In the genomic region with DNA sequence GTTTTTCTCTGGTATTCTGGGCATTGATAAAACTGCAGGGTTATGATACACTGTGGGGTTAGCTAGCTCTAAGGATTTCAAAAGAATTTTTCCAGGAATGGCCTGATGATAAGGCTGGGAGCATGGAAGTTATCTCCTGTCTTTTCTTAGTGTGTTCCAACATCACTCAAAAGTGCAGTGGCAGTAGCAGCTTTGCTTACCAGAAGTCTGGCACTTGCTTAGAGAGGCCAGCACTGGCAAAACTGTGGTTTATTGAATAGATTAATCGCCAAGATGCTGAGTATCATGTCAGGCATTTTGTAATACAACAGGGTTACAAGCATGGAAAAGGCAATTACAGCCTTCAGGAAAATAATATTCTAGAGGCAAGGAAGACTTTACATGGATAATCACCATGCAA, we compare ENCODE assay signal across 15 cellular contexts.
A peak's percentile ranks its signal among the peaks of the same experiment; 100 is the strongest.
DNase-seq lines count a peak whose midpoint lies in the region; ATAC-seq, FAIRE-seq and TF ChIP-seq lines count a peak whose summit lies in the region.
"Had no signal": no experiment of that assay in that cellular context is flagged by ENCODE, and none has a peak within 500 bp of the region (broad histone marks: within the 10 kb centered on the region; RNA-seq: fewer than 3 reads in every experiment).

No MANE protein-coding gene starts in this region.

- no peak overlapping the region for H2BK15ac ChIP-seq in IMR-90 (ENCODE audit: low read depth, low read length)
- no peak overlapping the region for H2BK15ac ChIP-seq in H9 (ENCODE audit: low read depth, low read length)

- H3K79me2 ChIP-seq in astrocyte (ENCODE audit: insufficient read depth, low read length) = no peaks in the 10 kb centered on the region
- H3K79me2 ChIP-seq in smooth muscle cell (ENCODE audit: low read depth) = no peaks in the 10 kb centered on the region
- no peaks in the 10 kb centered on the region for H3K79me2 ChIP-seq in H9 (ENCODE audit: insufficient read depth, low read length)

- H3K27ac Mint-ChIP-seq in astrocyte (ENCODE audit: unreplicated experiment) (no peak overlapping the region), H9 (no peak overlapping the region; a peak in 1 of 7 replicates), glutamatergic neuron (ENCODE audit: unreplicated experiment) (no peak overlapping the region)
- H3K27ac Mint-ChIP-seq: CD4-positive, alpha-beta T cell had no signal

- H3T11ph ChIP-seq in H9 (ENCODE audit: low read length) = no peak overlapping the region

- no peak for TF ChIP-seq POLR2A in IMR-90 (IDR thresholded peaks at IDR 0.05; ENCODE audit: low read depth, low read length)

- no TSS peak for BruUV-seq in IMR-90 (replicated peaks; lab: Mats Ljungman, UMichigan)

- H3K18ac ChIP-seq in IMR-90 (ENCODE audit: low read depth, low read length) = no peak overlapping the region
- H3K18ac ChIP-seq in H9 (ENCODE audit: insufficient read length, low read depth, low read length) = no peak overlapping the region

- H3K9me3 Mint-ChIP-seq in astrocyte (ENCODE audit: unreplicated experiment) (peaks cover 7% of the 10 kb centered on the region), H9 (peaks cover 19 to 26% of the 10 kb centered on the region in 2 experiments), glutamatergic neuron (ENCODE audit: unreplicated experiment) (peaks cover 1% of the 10 kb centered on the region)

- H3K14ac ChIP-seq in IMR-90 (replicated peaks; ENCODE audit: low read depth, low read length) (no peak overlapping the region; the same call in 1 of the 2 replicates), H9 (ENCODE audit: insufficient read depth, low read length) (no peak overlapping the region)

- CTCF ChIA-PET in IMR-90 (lab: Yijun Ruan, JAX) = no interaction called here

- DNase-seq in IMR-90 = peak; percentile 4
- DNase-seq in astrocyte (ENCODE audit: low read depth) = peak; percentile 8
- DNase-seq in left ventricle myocardium inferior = no peak
- no peak for DNase-seq in smooth muscle cell (lab: John Stamatoyannopoulos, UW; ENCODE audit: unreplicated experiment)
- DNase-seq in H9 = no peak
- no peak for DNase-seq in glutamatergic neuron
- DNase-seq in G401 (ENCODE audit: low spot score) = no peak
- DNase-seq: BE2C; CD4-positive, alpha-beta T cell; KG1; NCI-H1092; NCI-H146; NCI-H2081 treated with DMSO at 0.1 percent for 48 hours; NCI-H524 treated with DMSO at 0.1 percent for 48 hours had no signal

- intact Hi-C loops in IMR-90 (cut with micrococcal nuclease) (no loop called here), left ventricle myocardium inferior (cut with micrococcal nuclease) (no loop called here)

- H3K23me2 ChIP-seq in H9 (ENCODE audit: insufficient read length, low read depth, low read length, poor library complexity, severe bottlenecking) = no peaks in the 10 kb centered on the region

- H3K27me3 Mint-ChIP-seq in astrocyte (ENCODE audit: low read depth, unreplicated experiment) (no peaks in the 10 kb centered on the region), H9 (ENCODE audit: low read depth) (no peaks in the 10 kb centered on the region), glutamatergic neuron (ENCODE audit: unreplicated experiment) (no peaks in the 10 kb centered on the region)
- H3K27me3 Mint-ChIP-seq: CD4-positive, alpha-beta T cell had no signal

- no CpG with 5 or more reads among the region's 1 CpG for WGBS in IMR-90 (ENCODE audit: extremely low coverage in 2 of 2, insufficient read length in 1 of 2), 2 experiments
- WGBS in smooth muscle cell (ENCODE audit: low lambda C conversion rate) = 71% methylated on average over 1 of the region's 1 CpG
- WGBS in H9 (ENCODE audit: extremely low coverage, insufficient read length, low lambda C conversion rate) = no CpG with 5 or more reads among the region's 1 CpG

- H2BK120ac ChIP-seq in IMR-90 (ENCODE audit: low read depth, low read length) = no peak overlapping the region
- no peak overlapping the region for H2BK120ac ChIP-seq in H9 (ENCODE audit: low read depth, low read length, poor library complexity, severe bottlenecking)

- dilution Hi-C loops in IMR-90 (cut with HindIII; ENCODE audit: low sequenced_read_pairs, unreplicated experiment) = no loop called here

- H3K4me1 ChIP-seq in IMR-90 (ENCODE audit: control insufficient read depth, insufficient read depth, low read length) (no peaks in the 10 kb centered on the region; the same call in 1 of the 2 replicates), astrocyte (ENCODE audit: insufficient read depth, low read length) (no peaks in the 10 kb centered on the region), left ventricle myocardium inferior (peaks cover 11% of the 10 kb centered on the region), smooth muscle cell (ENCODE audit: low read depth) (no peaks in the 10 kb centered on the region), H9 (ENCODE audit: insufficient read depth, low read length) (no peaks in the 10 kb centered on the region)
- H3K4me1 ChIP-seq: BE2C had no signal

- in situ Hi-C loops in IMR-90 (cut with MboI; ENCODE audit: low sequenced_read_pairs) (no loop called here), G401 (cut with HindIII; ENCODE audit: low sequenced_read_pairs) (no loop called here)

- no peak overlapping the region for H2BK5ac ChIP-seq in IMR-90 (ENCODE audit: low read depth, low read length, poor library complexity, severe bottlenecking)
- H2BK5ac ChIP-seq in H9 (ENCODE audit: insufficient read length, low read length) = no peak overlapping the region

- no peak for ATAC-seq in IMR-90 (ENCODE audit: low read depth)
- ATAC-seq: HCT116 had no signal

- H3K4me1 Mint-ChIP-seq in astrocyte (ENCODE audit: low read depth, unreplicated experiment) (no peaks in the 10 kb centered on the region), H9 (no peaks in the 10 kb centered on the region), glutamatergic neuron (ENCODE audit: low read depth, unreplicated experiment) (no peaks in the 10 kb centered on the region)

- H4K20me1 ChIP-seq in IMR-90 (ENCODE audit: insufficient read depth, low read length) (no peaks in the 10 kb centered on the region), astrocyte (ENCODE audit: insufficient read depth, low read length) (no peaks in the 10 kb centered on the region), smooth muscle cell (ENCODE audit: low read depth) (no peaks in the 10 kb centered on the region), H9 (ENCODE audit: control insufficient read depth, insufficient read depth, insufficient read length) (no peaks in the 10 kb centered on the region)

- H3K4me3 Mint-ChIP-seq in astrocyte (ENCODE audit: unreplicated experiment) = no peak overlapping the region
- H3K4me3 Mint-ChIP-seq in H9 = no peak overlapping the region
- no peak overlapping the region for H3K4me3 Mint-ChIP-seq in glutamatergic neuron (ENCODE audit: unreplicated experiment)
- H3K4me3 Mint-ChIP-seq: CD4-positive, alpha-beta T cell had no signal

- H3K4me3 ChIP-seq in IMR-90 (ENCODE audit: insufficient read depth, low read depth, low read length) (no peak overlapping the region), astrocyte (ENCODE audit: insufficient read depth, low read depth, low read length) (no peak overlapping the region), left ventricle myocardium inferior (no peak overlapping the region), smooth muscle cell (no peak overlapping the region)

- H3K36me3 ChIP-seq in IMR-90 (ENCODE audit: control insufficient read depth, insufficient read depth, low read length) (no peaks in the 10 kb centered on the region), astrocyte (ENCODE audit: insufficient read depth, low read length) (no peaks in the 10 kb centered on the region), left ventricle myocardium inferior (peaks cover 4% of the 10 kb centered on the region), smooth muscle cell (ENCODE audit: low read depth) (no peaks in the 10 kb centered on the region)
- H3K36me3 ChIP-seq: BE2C had no signal

- POLR2A ChIA-PET in IMR-90 (lab: Charles Lee; ENCODE audit: unreplicated experiment) = no interaction called here

- H3K27me3 ChIP-seq in IMR-90 (ENCODE audit: control insufficient read depth, insufficient read depth, low read length) = no peaks in the 10 kb centered on the region
- no peaks in the 10 kb centered on the region for H3K27me3 ChIP-seq in astrocyte (ENCODE audit: insufficient read depth, low read length)
- no peaks in the 10 kb centered on the region for H3K27me3 ChIP-seq in left ventricle myocardium inferior (ENCODE audit: low read depth)
- H3K27me3 ChIP-seq in smooth muscle cell (ENCODE audit: low read depth) = no peaks in the 10 kb centered on the region
- no peaks in the 10 kb centered on the region for H3K27me3 ChIP-seq in H9 (ENCODE audit: insufficient read depth, low read length)
- H3K27me3 ChIP-seq: BE2C had no signal

- no peak overlapping the region for H3K9ac ChIP-seq in IMR-90 (ENCODE audit: low read depth, low read length)
- no peak overlapping the region for H3K9ac ChIP-seq in astrocyte (ENCODE audit: low read length)
- H3K9ac ChIP-seq in smooth muscle cell (ENCODE audit: low read depth) = no peak overlapping the region
- no peak overlapping the region for H3K9ac ChIP-seq in H9 (ENCODE audit: extremely low read depth, insufficient read length, low read length)

- H3K56ac ChIP-seq in IMR-90 (ENCODE audit: extremely low read depth, insufficient read depth, low read length) (no peak overlapping the region), H9 (ENCODE audit: insufficient read length, low read depth, low read length) (no peak overlapping the region)

- H3K9me1 ChIP-seq in IMR-90 (ENCODE audit: insufficient read depth, low read length) = 0 out of 2 replicates have a peak, but pooled peaks cover 2% of the 10 kb centered on the region

- peaks cover 5% of the 10 kb centered on the region for H3K9me3 ChIP-seq in IMR-90 (ENCODE audit: control insufficient read depth, insufficient read depth, low read length)
- peaks cover 4% of the 10 kb centered on the region for H3K9me3 ChIP-seq in astrocyte (ENCODE audit: insufficient read depth, low read depth, low read length)
- peaks cover 30% of the 10 kb centered on the region for H3K9me3 ChIP-seq in left ventricle myocardium inferior (replicated peaks)
- H3K9me3 ChIP-seq in smooth muscle cell (replicated peaks; ENCODE audit: low read depth) = no peaks in the 10 kb centered on the region
- peaks cover 16% of the 10 kb centered on the region for H3K9me3 ChIP-seq in H9 (ENCODE audit: control insufficient read depth, low read depth, low read length)
- H3K9me3 ChIP-seq: BE2C had no signal

- no peak overlapping the region for H2BK20ac ChIP-seq in IMR-90 (ENCODE audit: low read depth, low read length)
- no peak overlapping the region for H2BK20ac ChIP-seq in H9 (ENCODE audit: low read depth, low read length, poor library complexity, severe bottlenecking)

- no peak for TF ChIP-seq CTCF in IMR-90 (conservative IDR thresholded peaks at IDR 0.05; ENCODE audit: low read depth, low read length)
- TF ChIP-seq CTCF in astrocyte (IDR thresholded peaks at IDR 0.05; ENCODE audit: insufficient read depth, low read depth, low read length) = no peak
- no peak for TF ChIP-seq CTCF in left ventricle myocardium inferior (IDR thresholded peaks at IDR 0.05; ENCODE audit: borderline replicate concordance)
- TF ChIP-seq CTCF in smooth muscle cell (IDR thresholded peaks at IDR 0.05; ENCODE audit: borderline replicate concordance, insufficient read depth, poor library complexity, severe bottlenecking) = no peak
- TF ChIP-seq CTCF in H9 (conservative IDR thresholded peaks at IDR 0.05) = no peak
- TF ChIP-seq CTCF in glutamatergic neuron (IDR thresholded peaks at IDR 0.05; ENCODE audit: partially characterized antibody, unreplicated experiment) = no peak

- no peak for TF ChIP-seq RAD21 in IMR-90 (IDR thresholded peaks at IDR 0.05; ENCODE audit: low read length)

- no peak overlapping the region for H2BK12ac ChIP-seq in H9 (ENCODE audit: insufficient read length, low read depth, low read length)

- H3K4ac ChIP-seq in IMR-90 (ENCODE audit: low read depth, low read length) = no peak overlapping the region
- no peak overlapping the region for H3K4ac ChIP-seq in H9 (ENCODE audit: low read depth, low read length)

- H2AK5ac ChIP-seq in IMR-90 (ENCODE audit: low read depth, low read length) (no peak overlapping the region), H9 (ENCODE audit: insufficient read length, low read length) (no peak overlapping the region)

- no peak overlapping the region for H2AFZ ChIP-seq in IMR-90 (replicated peaks; ENCODE audit: low read length, poor library complexity)
- H2AFZ ChIP-seq in astrocyte (ENCODE audit: low read depth, low read length) = no peak overlapping the region
- peak overlapping the region; percentile 8 for H2AFZ ChIP-seq in smooth muscle cell (ENCODE audit: low read depth)
- H2AFZ ChIP-seq in H9 (ENCODE audit: low read length) = no peak overlapping the region

- H3K36me3 Mint-ChIP-seq in astrocyte (ENCODE audit: low read depth, unreplicated experiment) (no peaks in the 10 kb centered on the region), H9 (ENCODE audit: insufficient read depth in 1 of 3, low read depth in 3 of 3) (peaks cover 9 to 28% (median 12%) of the 10 kb centered on the region in 3 experiments; a peak in 6 of 7 replicates), glutamatergic neuron (ENCODE audit: unreplicated experiment) (peaks cover 10% of the 10 kb centered on the region)

- FAIRE-seq in astrocyte (lab: Jason Lieb, UNC) = no peak

- H4K5ac ChIP-seq in IMR-90 (ENCODE audit: low read depth, low read length) = no peak overlapping the region
- H4K5ac ChIP-seq in H9 (ENCODE audit: insufficient read length, low read depth, low read length) = no peak overlapping the region

- H3K23ac ChIP-seq in IMR-90 (ENCODE audit: low read depth, low read length) (no peak overlapping the region), H9 (ENCODE audit: insufficient read length, low read depth, low read length) (no peak overlapping the region)

- no peak overlapping the region for H3K4me2 ChIP-seq in IMR-90 (ENCODE audit: low read depth, low read length)
- H3K4me2 ChIP-seq in astrocyte (ENCODE audit: low read length) = no peak overlapping the region
- no peak overlapping the region for H3K4me2 ChIP-seq in smooth muscle cell
- H3K4me2 ChIP-seq in H9 (ENCODE audit: insufficient read depth, insufficient read length, low read length) = no peak overlapping the region

- no peaks in the 10 kb centered on the region for H3F3A ChIP-seq in smooth muscle cell (ENCODE audit: low read depth)

- H3K79me1 ChIP-seq in IMR-90 (ENCODE audit: low read depth in 1 of 2, low read length in 2 of 2) (no peaks in the 10 kb centered on the region), H9 (ENCODE audit: insufficient read depth, low read depth, low read length, poor library complexity, severe bottlenecking) (no peaks in the 10 kb centered on the region)

- H2AK9ac ChIP-seq in IMR-90 (replicated peaks; ENCODE audit: low read depth, low read length, poor library complexity) = no peak overlapping the region

- H3K27ac ChIP-seq in IMR-90 (ENCODE audit: insufficient read depth, low read length) = no peak overlapping the region
- no peak overlapping the region for H3K27ac ChIP-seq in astrocyte (ENCODE audit: low read depth, low read length)
- H3K27ac ChIP-seq in left ventricle myocardium inferior (replicated peaks) = peak overlapping the region; percentile 64
- no peak overlapping the region for H3K27ac ChIP-seq in smooth muscle cell (ENCODE audit: low read depth)
- H3K27ac ChIP-seq in H9 (ENCODE audit: insufficient read length, low read depth, low read length) = no peak overlapping the region

- no peak overlapping the region for H4K91ac ChIP-seq in IMR-90 (ENCODE audit: insufficient read depth, low read depth, low read length)
- no peak overlapping the region for H4K91ac ChIP-seq in H9 (ENCODE audit: insufficient read length, low read depth, low read length)

- H4K8ac ChIP-seq in IMR-90 (ENCODE audit: low read depth in 2 of 2, low read length in 2 of 2) (no peak overlapping the region), H9 (replicated peaks; ENCODE audit: insufficient read length, low read depth, low read length) (no peak overlapping the region)

Comparison
In these comparisons a context has a peak if more than half of its experiments do, and no peak if none do; other contexts are left out.
1. DNase-seq: peak in IMR-90 (single experiment) and astrocyte (single experiment); none in left ventricle myocardium inferior (single experiment), smooth muscle cell (single experiment), H9 (single experiment), glutamatergic neuron (single experiment) and G401 (single experiment).